In the genomic region with DNA sequence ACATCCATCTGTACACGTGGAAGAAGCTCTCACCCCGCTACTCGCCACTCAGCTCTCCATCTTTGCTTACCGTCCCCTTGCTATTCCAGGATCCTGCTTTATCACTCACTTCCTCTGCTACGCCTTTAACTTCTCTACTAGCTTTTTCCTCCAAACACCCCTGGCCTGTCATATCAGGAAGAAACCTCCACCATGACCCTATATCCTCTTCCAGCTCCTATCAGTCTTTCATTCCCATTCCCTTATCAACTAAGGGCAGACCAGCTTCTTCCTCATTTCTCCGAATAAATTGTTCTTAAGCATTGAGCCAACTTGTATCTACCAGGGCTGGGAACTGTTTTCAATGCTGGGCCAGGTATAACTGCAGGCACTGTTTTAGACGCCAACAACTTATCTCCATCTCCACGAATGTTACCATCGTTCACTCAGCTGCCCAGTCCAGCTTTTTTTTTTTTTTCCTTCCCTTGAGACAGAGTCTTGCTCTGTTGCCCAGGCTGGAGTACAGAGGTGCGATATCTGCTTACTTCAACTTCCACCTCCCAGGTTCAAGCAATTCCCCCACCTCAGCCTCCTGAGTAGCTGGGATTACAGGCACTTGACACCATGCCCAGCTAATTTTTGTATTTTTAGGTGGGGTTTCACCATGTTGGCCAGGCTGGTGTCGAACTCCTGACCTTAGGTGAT, we compare ENCODE assay signal across 24 cellular contexts.
"Had no signal": no experiment of that assay in that cellular context is flagged by ENCODE, and none has a peak within 500 bp of the region (broad histone marks: within the 10 kb centered on the region; RNA-seq: fewer than 3 reads in every experiment).

No MANE protein-coding gene starts in this region.

- H3K27ac Mint-ChIP-seq: activated CD4-positive, alpha-beta memory T cell treated with anti-CD3 and anti-CD28 coated beads, Interleukin-2, amount 10 ng/mL, durations not matched to agents 7 days and 5 days; activated CD4-positive, alpha-beta T cell treated with anti-CD3 and anti-CD28 coated beads, Interleukin-2, amount 10 ng/mL, durations not matched to agents 7 days and 5 days; activated naive CD4-positive, alpha-beta T cell treated with anti-CD3 and anti-CD28 coated beads, Interleukin-2, amount 10 ng/mL, durations not matched to agents 7 days and 5 days; activated T-cell treated with anti-CD3 and anti-CD28 coated beads, Interleukin-2, amount 50 U/mL, for 24 hours; dendritic cell treated with granulocyte-macrophage colony-stimulating factor and Interleukin-4, amounts not matched to agents 40 ng/mL and 50 ng/mL, for 4 days; T-cell; T-helper 2 cell treated with Interferon-gamma antibody and Interleukin-4, amounts not matched to agents 5 μg/mL and 100 μg/mL, for 36 hours had no signal

- H3K36me3 Mint-ChIP-seq: activated naive CD4-positive, alpha-beta T cell treated with anti-CD3 and anti-CD28 coated beads, Interleukin-2, amount 10 ng/mL, durations not matched to agents 7 days and 5 days; naive thymus-derived CD8-positive, alpha-beta T cell; T-cell had no signal

- H2AFZ ChIP-seq: hepatocyte had no signal

- H3K27me3 ChIP-seq: gastrocnemius medialis, hepatocyte, right lobe of liver, testis, transverse colon had no signal

- ATAC-seq: gastrocnemius medialis; naive thymus-derived CD8-positive, alpha-beta T cell; right lobe of liver; T-cell had no signal

- H3K27me3 Mint-ChIP-seq: activated CD4-positive, alpha-beta memory T cell treated with anti-CD3 and anti-CD28 coated beads, Interleukin-2, amount 10 ng/mL, durations not matched to agents 7 days and 5 days; activated CD4-positive, alpha-beta T cell treated with anti-CD3 and anti-CD28 coated beads, Interleukin-2, amount 10 ng/mL, durations not matched to agents 7 days and 5 days; activated naive CD4-positive, alpha-beta T cell treated with anti-CD3 and anti-CD28 coated beads, Interleukin-2, amount 10 ng/mL, durations not matched to agents 7 days and 5 days; activated T-cell treated with anti-CD3 and anti-CD28 coated beads, Interleukin-2, amount 50 U/mL, for 24 hours; dendritic cell treated with granulocyte-macrophage colony-stimulating factor and Interleukin-4, amounts not matched to agents 40 ng/mL and 50 ng/mL, for 4 days; naive thymus-derived CD8-positive, alpha-beta T cell; T-cell had no signal

- H3K27ac ChIP-seq: gastrocnemius medialis, hepatocyte, right lobe of liver, testis, transverse colon had no signal

- DNase-seq: activated CD4-positive, alpha-beta memory T cell treated with anti-CD3 and anti-CD28 coated beads, Interleukin-2, amount 10 ng/mL, durations not matched to agents 7 days and 5 days; activated CD4-positive, alpha-beta T cell treated with anti-CD3 and anti-CD28 coated beads for 1 hour; activated CD4-positive, alpha-beta T cell treated with anti-CD3 and anti-CD28 coated beads, Interleukin-2, amount 10 ng/mL, durations not matched to agents 7 days and 5 days; activated CD8-positive, alpha-beta memory T cell treated with anti-CD3 and anti-CD28 coated beads, Interleukin-2, amount 50 U/mL, for 48 hours; activated gamma-delta T cell; activated naive CD4-positive, alpha-beta T cell treated with anti-CD3 and anti-CD28 coated beads, Interleukin-2, amount 10 ng/mL, durations not matched to agents 7 days and 5 days; activated T-cell treated with anti-CD3 and anti-CD28 coated beads, Interleukin-2, amount 50 U/mL, for 24 hours; amygdala; central memory CD4-positive, alpha-beta T cell; gastrocnemius medialis; glutamatergic neuron; islet precursor cell; midbrain; naive thymus-derived CD8-positive, alpha-beta T cell; right lobe of liver; stimulated activated CD4-positive, alpha-beta T cell treated with anti-CD3 and anti-CD28 coated beads, Interleukin-2, amount 100 ng/mL, for 48 hours; stimulated activated naive CD4-positive, alpha-beta T cell treated with Interleukin-2 at 50 U/mL for 16 hours; T-cell; testis; transverse colon had no signal

- H3K9me3 ChIP-seq: gastrocnemius medialis, right lobe of liver, testis, transverse colon had no signal

- H3K9me3 Mint-ChIP-seq: activated CD4-positive, alpha-beta memory T cell treated with anti-CD3 and anti-CD28 coated beads, Interleukin-2, amount 10 ng/mL, durations not matched to agents 7 days and 5 days; activated CD4-positive, alpha-beta T cell treated with anti-CD3 and anti-CD28 coated beads, Interleukin-2, amount 10 ng/mL, durations not matched to agents 7 days and 5 days; activated naive CD4-positive, alpha-beta T cell treated with anti-CD3 and anti-CD28 coated beads, Interleukin-2, amount 10 ng/mL, durations not matched to agents 7 days and 5 days; activated T-cell treated with anti-CD3 and anti-CD28 coated beads, Interleukin-2, amount 50 U/mL, for 24 hours; dendritic cell treated with granulocyte-macrophage colony-stimulating factor and Interleukin-4, amounts not matched to agents 40 ng/mL and 50 ng/mL, for 4 days; naive thymus-derived CD8-positive, alpha-beta T cell; T-cell; T-helper 2 cell treated with Interferon-gamma antibody and Interleukin-4, amounts not matched to agents 5 μg/mL and 100 μg/mL, for 36 hours had no signal

- H3K4me2 ChIP-seq: hepatocyte had no signal

- H3K4me3 Mint-ChIP-seq: activated CD4-positive, alpha-beta memory T cell treated with anti-CD3 and anti-CD28 coated beads, Interleukin-2, amount 10 ng/mL, durations not matched to agents 7 days and 5 days; activated CD4-positive, alpha-beta T cell treated with anti-CD3 and anti-CD28 coated beads, Interleukin-2, amount 10 ng/mL, durations not matched to agents 7 days and 5 days; activated naive CD4-positive, alpha-beta T cell treated with anti-CD3 and anti-CD28 coated beads, Interleukin-2, amount 10 ng/mL, durations not matched to agents 7 days and 5 days; activated T-cell treated with anti-CD3 and anti-CD28 coated beads, Interleukin-2, amount 50 U/mL, for 24 hours; dendritic cell treated with granulocyte-macrophage colony-stimulating factor and Interleukin-4, amounts not matched to agents 40 ng/mL and 50 ng/mL, for 4 days; naive thymus-derived CD8-positive, alpha-beta T cell; T-cell; T-helper 2 cell treated with Interferon-gamma antibody and Interleukin-4, amounts not matched to agents 5 μg/mL and 100 μg/mL, for 36 hours had no signal

- H3K36me3 ChIP-seq: gastrocnemius medialis, right lobe of liver, transverse colon had no signal

- FAIRE-seq: urothelium cell line had no signal

- H3K4me3 ChIP-seq: gastrocnemius medialis, hepatocyte, right lobe of liver, testis, transverse colon had no signal
